8 cellular contexts compared by ENCODE assay signal in genomic region chr19:50329146-50329925, GRCh38. TPM values are rescaled to one million over a fixed set of nuclear protein-coding genes. Genes with fewer than 3 reads are reported as not detected.
DNase-seq lines count a peak whose midpoint lies in the region; ATAC-seq and TF ChIP-seq lines count a peak whose summit lies in the region.

KCNC3 (minus strand) TSS chr19:50329377; CDS start chr19:50329082, 295 bp downstream.

- no peak for TF ChIP-seq CTCF in lower lobe of right lung (IDR thresholded peaks at IDR 0.05)

- ATAC-seq in GM18873 (IDR thresholded peaks at IDR 0.05; ENCODE audit: low FRiP score, unreplicated experiment) (peak; percentile 44), HG03175 (IDR thresholded peaks at IDR 0.05; ENCODE audit: unreplicated experiment) (peak; percentile 55), lower lobe of right lung (peak; percentile 84 to 89)

- H3K4me3 ChIP-seq in lower lobe of right lung: peak within 1 kb of the TSS; percentile 52

- H3K27me3 ChIP-seq in lower lobe of right lung (ENCODE audit: low read depth): peaks cover 26% of the 10 kb centered on the region

- no peaks in the 10 kb centered on the region for H3K9me3 ChIP-seq in lower lobe of right lung

- in situ Hi-C loops in ACHN (cut with HindIII; ENCODE audit: low pct_ligation_motif_present, low pct_unique_long_range_greater_than_20kb, low sequenced_read_pairs): no loop called here

- H3K4me1 ChIP-seq in lower lobe of right lung: peaks cover 40% of the 10 kb centered on the region

- peak within 1 kb of the TSS; percentile 18 for H3K27ac ChIP-seq in lower lobe of right lung

- H3K36me3 ChIP-seq in lower lobe of right lung: no peaks in the 10 kb centered on the region

- DNase-seq in ACHN (peak; percentile 97), NCI-H524 treated with DMSO at 0.1 percent for 48 hours (lab: John Stamatoyannopoulos, UW) (peak; percentile 40), lower lobe of right lung (peak; percentile 100)
- peak; percentile 50 to 82 for DNase-seq in activated CD8-positive, alpha-beta memory T cell treated with anti-CD3 and anti-CD28 coated beads for 1 hour (ENCODE audit: extremely low read depth in 1 of 2, low read depth in 1 of 2)
- peak; percentile 51 for DNase-seq in effector CD8-positive, alpha-beta T cell (lab: John Stamatoyannopoulos, UW)
- DNase-seq in stimulated activated CD4-positive, alpha-beta T cell treated with anti-CD3 and anti-CD28 coated beads, TNF-alpha, amount 100 ng/mL, for 24 hours (ENCODE audit: low read depth in 3 of 3): peak; percentile 88 to 99 (median 92)

- intact Hi-C loops in lower lobe of right lung (cut with DNase I): no loop called here

RNA-seq across cellular contexts. Expression of gene KCNC3, which starts in this region (rescaled TPM):
- 11.1 TPM for total RNA-seq in lower lobe of right lung

Comparison
In these comparisons a context has a peak if more than half of its experiments do, and no peak if none do; other contexts are left out.
1. Peak in every context shown above with its lines: DNase-seq, ATAC-seq, H3K4me3 ChIP-seq and H3K27ac ChIP-seq.
2. DNase-seq: peak in every context shown above with its lines; median percentile 100 in lower lobe of right lung; 97 in ACHN; 92 in stimulated activated CD4-positive, alpha-beta T cell treated with anti-CD3 and anti-CD28 coated beads, TNF-alpha, amount 100 ng/mL, for 24 hours; 66 in activated CD8-positive, alpha-beta memory T cell treated with anti-CD3 and anti-CD28 coated beads for 1 hour; 51 in effector CD8-positive, alpha-beta T cell; 40 in NCI-H524 treated with DMSO at 0.1 percent for 48 hours.